ENCODE assay signal across 27 cellular contexts in genomic region chr10:66381045-66381444, GRCh38.
"Had no signal": no experiment of that assay in that cellular context is flagged by ENCODE, and none has a peak within 500 bp of the region (broad histone marks: within the 10 kb centered on the region; RNA-seq: fewer than 3 reads in every experiment).

No MANE protein-coding gene starts in this region.

- H3K4me1 ChIP-seq: colonic mucosa, esophagus muscularis mucosa, esophagus squamous epithelium, foreskin keratinocyte, gastrocnemius medialis, gastroesophageal sphincter, heart left ventricle, heart right ventricle had no signal

- H3K27me3 ChIP-seq: colonic mucosa, dorsolateral prefrontal cortex, esophagus muscularis mucosa, esophagus squamous epithelium, foreskin keratinocyte, gastrocnemius medialis, gastroesophageal sphincter, heart left ventricle, heart right ventricle had no signal

- H3K4me3 ChIP-seq: colonic mucosa, coronary artery, dorsolateral prefrontal cortex, esophagus muscularis mucosa, esophagus squamous epithelium, gastrocnemius medialis, gastroesophageal sphincter, heart left ventricle, heart right ventricle had no signal

- FAIRE-seq: colon, endometrium, endothelial cell of umbilical vein, frontal cortex had no signal

- DNase-seq: colonic mucosa; cortex of kidney; dermis blood vessel endothelial cell; dorsolateral prefrontal cortex; effector CD4-positive, alpha-beta T cell; effector CD8-positive, alpha-beta T cell; effector memory CD8-positive, alpha-beta T cell; endodermal cell; erythroblast; esophagus squamous epithelium; foreskin fibroblast; foreskin keratinocyte; foreskin melanocyte; gastrocnemius medialis; glutamatergic neuron; head of caudate nucleus; heart left ventricle; heart right ventricle had no signal

- ATAC-seq: effector memory CD8-positive, alpha-beta T cell; esophagus mucosa; foreskin keratinocyte; gastrocnemius medialis; gastroesophageal sphincter; heart left ventricle; heart right ventricle had no signal

- H3K36me3 ChIP-seq: colonic mucosa, esophagus muscularis mucosa, esophagus squamous epithelium, gastrocnemius medialis, gastroesophageal sphincter, heart left ventricle, heart right ventricle had no signal

- H3K9me3 ChIP-seq: colonic mucosa, esophagus muscularis mucosa, esophagus squamous epithelium, gastrocnemius medialis, gastroesophageal sphincter, heart left ventricle had no signal

- H3K27ac ChIP-seq: colonic mucosa, coronary artery, dorsolateral prefrontal cortex, epithelial cell of prostate, esophagus muscularis mucosa, esophagus squamous epithelium, foreskin keratinocyte, gastrocnemius medialis, gastroesophageal sphincter, heart left ventricle, heart right ventricle had no signal
